Comparison of ENCODE assay signal across 15 cellular contexts in the genomic region with DNA sequence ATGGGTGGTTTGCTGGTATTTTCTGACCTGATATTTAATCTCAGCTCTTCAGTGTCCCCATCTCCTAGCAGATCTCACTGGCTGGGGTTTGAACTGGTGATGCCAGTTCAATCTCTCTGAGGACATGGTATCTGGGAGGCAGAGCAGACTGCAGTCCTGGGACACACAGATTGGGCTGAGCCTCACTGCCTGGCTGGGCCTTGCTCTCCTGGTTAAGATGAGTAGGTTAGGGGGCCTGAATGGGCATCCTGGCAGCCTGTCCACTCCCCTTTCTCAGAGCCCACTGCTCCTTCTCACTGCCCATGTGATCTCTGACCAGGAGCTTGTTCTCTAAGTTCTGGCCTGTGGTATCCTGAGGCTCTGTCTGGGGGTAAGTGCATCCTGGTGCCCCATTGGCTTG.
DNase-seq lines count a peak whose midpoint lies in the region; ATAC-seq and TF ChIP-seq lines count a peak whose summit lies in the region.
"Had no signal": no experiment of that assay in that cellular context is flagged by ENCODE, and none has a peak within 500 bp of the region (broad histone marks: within the 10 kb centered on the region; RNA-seq: fewer than 3 reads in every experiment).

No MANE protein-coding gene starts in this region.

- no peak overlapping the region for H3K4me3 ChIP-seq in left ventricle myocardium inferior
- H3K4me3 ChIP-seq: BLaER1 had no signal

- TF ChIP-seq CTCF in left ventricle myocardium inferior (IDR thresholded peaks at IDR 0.05; ENCODE audit: borderline replicate concordance), result no peak

- ATAC-seq in left ventricle myocardium superior, result no peak
- ATAC-seq in left lobe of liver, result no peak
- ATAC-seq in sciatic nerve, result no peak

- H3K9me3 ChIP-seq in left ventricle myocardium inferior (replicated peaks), result peaks cover 19% of the 10 kb centered on the region

- H3K4me1 ChIP-seq in left ventricle myocardium inferior, result no peaks in the 10 kb centered on the region

- DNase-seq in left ventricle myocardium superior, result peak; percentile 2
- no peak for DNase-seq in left ventricle myocardium inferior
- DNase-seq in left lobe of liver (ENCODE audit: low spot score), result peak; percentile 27
- peak; percentile 3 for DNase-seq in sciatic nerve (ENCODE audit: low spot score)
- no peak for DNase-seq in NCI-H2107 treated with DMSO at 0.1 percent for 48 hours (lab: John Stamatoyannopoulos, UW; ENCODE audit: unreplicated experiment)
- no peak for DNase-seq in NCI-H524 (lab: John Stamatoyannopoulos, UW)
- DNase-seq: CD8-positive, alpha-beta memory T cell; DMS 273 treated with DMSO at 0.1 percent for 48 hours; DMS79 treated with DMSO at 0.1 percent for 48 hours; GF-D8; GOT3; HCEC 1CT had no signal

- peaks cover 23% of the 10 kb centered on the region for H3K27me3 ChIP-seq in left ventricle myocardium inferior (ENCODE audit: low read depth)
- H3K27me3 ChIP-seq: BLaER1 had no signal

- intact Hi-C loops in left ventricle myocardium superior (cut with micrococcal nuclease) (no loop called here), left ventricle myocardium inferior (cut with micrococcal nuclease) (no loop called here), sciatic nerve (cut with DNase I) (no loop called here)

- no peaks in the 10 kb centered on the region for H3K36me3 ChIP-seq in left ventricle myocardium inferior
- H3K36me3 ChIP-seq: BLaER1 had no signal

- no peak overlapping the region for H3K27ac ChIP-seq in left ventricle myocardium inferior (replicated peaks)
- H3K27ac ChIP-seq: 22Rv1, BLaER1, C4-2B had no signal

Comparison
In these comparisons a context has a peak if more than half of its experiments do, and no peak if none do; other contexts are left out.
1. DNase-seq: peak in left ventricle myocardium superior (single experiment), left lobe of liver (single experiment) and sciatic nerve (single experiment); none in left ventricle myocardium inferior (single experiment), NCI-H2107 treated with DMSO at 0.1 percent for 48 hours (single experiment) and NCI-H524 (0 of 2).